In the genomic region with DNA sequence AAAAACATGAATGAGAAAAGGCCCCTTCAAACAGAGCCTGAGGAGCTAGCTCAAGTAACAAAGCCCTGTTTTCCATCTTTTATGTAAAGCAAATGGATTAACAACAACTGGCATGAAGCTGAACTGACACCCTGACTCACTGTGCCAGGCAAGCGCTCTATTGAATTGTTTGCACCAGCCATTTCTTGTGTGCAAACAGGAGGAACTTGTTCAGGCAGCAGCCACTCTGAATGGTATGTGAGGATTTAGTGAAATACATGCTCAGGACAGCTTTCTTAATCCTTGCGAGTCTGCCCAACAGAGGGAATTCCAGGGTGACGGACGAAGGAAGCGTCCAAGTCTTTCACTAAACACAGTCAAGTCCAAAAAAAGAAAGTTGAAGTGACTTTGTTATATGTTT, we compare ENCODE assay signal across 16 cellular contexts.
DNase-seq lines count a peak whose midpoint lies in the region; TF ChIP-seq lines count a peak whose summit lies in the region.
"Had no signal": no experiment of that assay in that cellular context is flagged by ENCODE, and none has a peak within 500 bp of the region (broad histone marks: within the 10 kb centered on the region; RNA-seq: fewer than 3 reads in every experiment).

No MANE protein-coding gene starts in this region.

- no peaks in the 10 kb centered on the region for H3K79me2 ChIP-seq in OCI-LY7 (ENCODE audit: insufficient read depth, low read depth, low read length)

- intact Hi-C loops in breast epithelium (cut with DNase I; ENCODE audit: low total_unique reads), result no loop called here
- intact Hi-C loops in OCI-LY7 (cut with micrococcal nuclease; ENCODE audit: unreplicated experiment), result no loop called here

- POLR2A ChIA-PET in OCI-LY7 (lab: Charles Lee), result no interaction called here

- H3K27ac ChIP-seq in breast epithelium (peak overlapping the region; percentile 16 to 25), suprapubic skin (no peak overlapping the region), OCI-LY7 (ENCODE audit: low read depth, low read length, poor library complexity, severe bottlenecking) (no peak overlapping the region)
- H3K27ac ChIP-seq: thoracic aorta had no signal

- no peak overlapping the region for H3K4me2 ChIP-seq in OCI-LY7 (ENCODE audit: low read length)

- WGBS in suprapubic skin, result 56% methylated on average over 5 of the region's 5 CpGs

- TF ChIP-seq EP300 in suprapubic skin (IDR thresholded peaks at IDR 0.05), result no peak

- no peak overlapping the region for H2AFZ ChIP-seq in OCI-LY7 (ENCODE audit: low read length)

- BruUV-seq in OCI-LY7 (replicated peaks; lab: Mats Ljungman, UMichigan), result no TSS peak

- H3K36me3 ChIP-seq in breast epithelium, result no peaks in the 10 kb centered on the region
- no peaks in the 10 kb centered on the region for H3K36me3 ChIP-seq in suprapubic skin
- H3K36me3 ChIP-seq in OCI-LY7 (ENCODE audit: insufficient read depth, low read length), result no peaks in the 10 kb centered on the region
- H3K36me3 ChIP-seq: thoracic aorta had no signal

- no peaks in the 10 kb centered on the region for H4K20me1 ChIP-seq in OCI-LY7 (ENCODE audit: insufficient read depth, low read length)

- TF ChIP-seq CTCF in LNCaP clone FGC (IDR thresholded peaks at IDR 0.05; ENCODE audit: control insufficient read depth, extremely low read depth, insufficient read depth), result no peak
- no peak for TF ChIP-seq CTCF in breast epithelium (IDR thresholded peaks at IDR 0.05)
- TF ChIP-seq CTCF in suprapubic skin (IDR thresholded peaks at IDR 0.05), result no peak
- TF ChIP-seq CTCF in OCI-LY7 (conservative IDR thresholded peaks at IDR 0.05; ENCODE audit: low read length), result no peak

- DNase-seq in LNCaP clone FGC (ENCODE audit: low read depth) (peak; percentile 40), breast epithelium (ENCODE audit: low spot score in 2 of 2) (peak in 1 of 2 donors; percentile 43), iPS-NIHi11 (ENCODE audit: low spot score) (peak; percentile 25), renal cortical epithelial cell (ENCODE audit: low read depth) (peak; percentile 35), suprapubic skin (ENCODE audit: low spot score in 2 of 2) (no peak), dedifferentiated amniotic fluid mesenchymal stem cell (ENCODE audit: extremely low spot score) (no peak), OCI-LY7 (ENCODE audit: low spot score) (no peak), NCI-H345 treated with DMSO at 0.1 percent for 48 hours (lab: John Stamatoyannopoulos, UW; ENCODE audit: unreplicated experiment) (no peak)
- DNase-seq: AML-193; glutamatergic neuron; HFFc6; mucosa of descending colon; NCI-H1930; NCI-H69; stimulated activated CD4-positive, alpha-beta T cell treated with anti-CD3 and anti-CD28 coated beads, Interleukin-4, amount 100 ng/mL, for 24 hours had no signal

- TF ChIP-seq POLR2A in breast epithelium (IDR thresholded peaks at IDR 0.05) (no peak), suprapubic skin (IDR thresholded peaks at IDR 0.05) (no peak)

- H3K4me1 ChIP-seq in breast epithelium, result no peaks in the 10 kb centered on the region
- H3K4me1 ChIP-seq in suprapubic skin, result peaks cover 14% of the 10 kb centered on the region
- peaks cover 10% of the 10 kb centered on the region for H3K4me1 ChIP-seq in OCI-LY7 (ENCODE audit: insufficient read depth, low read length, poor library complexity, severe bottlenecking)

- H3K27me3 ChIP-seq in breast epithelium (no peaks in the 10 kb centered on the region), suprapubic skin (no peaks in the 10 kb centered on the region)

- CTCF ChIA-PET in OCI-LY7 (lab: Charles Lee; ENCODE audit: unreplicated experiment), result no interaction called here

- no peaks in the 10 kb centered on the region for H3K9me2 ChIP-seq in OCI-LY7 (ENCODE audit: insufficient read depth, low read length)

- H3K4me3 ChIP-seq in LNCaP clone FGC (ENCODE audit: low read depth, low read length), result no peak overlapping the region
- no peak overlapping the region for H3K4me3 ChIP-seq in breast epithelium
- H3K4me3 ChIP-seq in suprapubic skin, result no peak overlapping the region
- no peak overlapping the region for H3K4me3 ChIP-seq in OCI-LY7 (ENCODE audit: low read depth, low read length, poor library complexity, severe bottlenecking)
- H3K4me3 ChIP-seq: mucosa of descending colon, thoracic aorta had no signal

- no peaks in the 10 kb centered on the region for H3K9me3 ChIP-seq in breast epithelium
- no peaks in the 10 kb centered on the region for H3K9me3 ChIP-seq in suprapubic skin
- H3K9me3 ChIP-seq in OCI-LY7 (ENCODE audit: low read length), result no peaks in the 10 kb centered on the region
- H3K9me3 ChIP-seq: mucosa of descending colon, thoracic aorta had no signal

Comparison
In these comparisons a context has a peak if more than half of its experiments do, and no peak if none do; other contexts are left out.
1. DNase-seq: peak in LNCaP clone FGC (single experiment), iPS-NIHi11 (single experiment) and renal cortical epithelial cell (single experiment); none in suprapubic skin (0 of 2), dedifferentiated amniotic fluid mesenchymal stem cell (single experiment), OCI-LY7 (single experiment) and NCI-H345 treated with DMSO at 0.1 percent for 48 hours (single experiment).
2. H3K27ac ChIP-seq: peak in breast epithelium (2 of 2); none in suprapubic skin (single experiment) and OCI-LY7 (single experiment).